1 cellular context compared by ENCODE assay signal in the genomic region with DNA sequence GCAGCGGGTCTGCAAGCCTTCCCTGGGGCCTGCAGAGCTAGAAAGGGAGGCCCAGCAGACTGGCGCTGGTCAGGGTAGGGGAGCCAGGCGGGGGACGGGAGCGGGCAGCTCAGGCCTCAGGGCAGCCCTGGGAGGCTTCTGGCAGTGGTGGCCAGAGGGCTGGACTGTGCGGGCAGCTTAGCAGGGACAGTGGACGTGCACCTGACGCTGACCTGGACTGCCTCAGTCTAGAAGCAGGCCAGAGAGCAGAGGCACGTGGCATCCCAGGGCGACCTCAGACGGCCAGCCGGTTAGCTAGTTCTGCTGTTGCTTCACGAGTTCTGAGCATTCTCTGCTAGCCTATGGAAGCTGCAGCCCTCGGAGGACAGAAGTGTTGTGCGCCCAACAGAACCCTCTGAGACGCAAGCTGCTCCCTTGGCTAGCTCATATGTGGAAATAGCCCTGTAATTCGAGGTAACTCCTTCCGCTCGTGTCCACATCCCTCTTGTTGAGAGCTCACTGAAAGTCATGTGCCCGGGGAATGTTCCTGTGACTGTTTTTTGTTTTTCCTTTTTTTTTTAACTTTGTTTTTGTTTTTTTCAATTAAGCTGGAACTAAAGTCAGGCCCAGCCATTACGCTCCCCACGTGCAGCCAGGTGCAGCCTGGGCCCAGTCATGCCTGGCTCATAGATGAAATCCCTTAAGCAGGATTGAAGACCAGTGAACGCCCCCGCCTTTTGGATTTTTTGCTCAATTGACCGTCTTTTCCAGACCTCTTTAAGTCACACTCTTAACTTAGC.
TF ChIP-seq lines count a peak whose summit lies in the region.

No MANE protein-coding gene starts in this region.

TF ChIP-seq in liver, 16 proteins besides CTCF, POLR2A, EP300 and RAD21 (continued from another document):
- TF ChIP-seq, protein P1, sequence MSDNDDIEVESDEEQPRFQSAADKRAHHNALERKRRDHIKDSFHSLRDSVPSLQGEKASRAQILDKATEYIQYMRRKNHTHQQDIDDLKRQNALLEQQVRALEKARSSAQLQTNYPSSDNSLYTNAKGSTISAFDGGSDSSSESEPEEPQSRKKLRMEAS (IDR thresholded peaks at IDR 0.05): peak; percentile 41
- TF ChIP-seq TAF1 (conservative IDR thresholded peaks at IDR 0.05): no peak
- TF ChIP-seq, protein P2, sequence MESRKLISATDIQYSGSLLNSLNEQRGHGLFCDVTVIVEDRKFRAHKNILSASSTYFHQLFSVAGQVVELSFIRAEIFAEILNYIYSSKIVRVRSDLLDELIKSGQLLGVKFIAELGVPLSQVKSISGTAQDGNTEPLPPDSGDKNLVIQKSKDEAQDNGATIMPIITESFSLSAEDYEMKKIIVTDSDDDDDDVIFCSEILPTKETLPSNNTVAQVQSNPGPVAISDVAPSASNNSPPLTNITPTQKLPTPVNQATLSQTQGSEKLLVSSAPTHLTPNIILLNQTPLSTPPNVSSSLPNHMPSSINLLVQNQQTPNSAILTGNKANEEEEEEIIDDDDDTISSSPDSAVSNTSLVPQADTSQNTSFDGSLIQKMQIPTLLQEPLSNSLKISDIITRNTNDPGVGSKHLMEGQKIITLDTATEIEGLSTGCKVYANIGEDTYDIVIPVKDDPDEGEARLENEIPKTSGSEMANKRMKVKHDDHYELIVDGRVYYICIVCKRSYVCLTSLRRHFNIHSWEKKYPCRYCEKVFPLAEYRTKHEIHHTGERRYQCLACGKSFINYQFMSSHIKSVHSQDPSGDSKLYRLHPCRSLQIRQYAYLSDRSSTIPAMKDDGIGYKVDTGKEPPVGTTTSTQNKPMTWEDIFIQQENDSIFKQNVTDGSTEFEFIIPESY (IDR thresholded peaks at IDR 0.05): no peak
- TF ChIP-seq, protein P3, sequence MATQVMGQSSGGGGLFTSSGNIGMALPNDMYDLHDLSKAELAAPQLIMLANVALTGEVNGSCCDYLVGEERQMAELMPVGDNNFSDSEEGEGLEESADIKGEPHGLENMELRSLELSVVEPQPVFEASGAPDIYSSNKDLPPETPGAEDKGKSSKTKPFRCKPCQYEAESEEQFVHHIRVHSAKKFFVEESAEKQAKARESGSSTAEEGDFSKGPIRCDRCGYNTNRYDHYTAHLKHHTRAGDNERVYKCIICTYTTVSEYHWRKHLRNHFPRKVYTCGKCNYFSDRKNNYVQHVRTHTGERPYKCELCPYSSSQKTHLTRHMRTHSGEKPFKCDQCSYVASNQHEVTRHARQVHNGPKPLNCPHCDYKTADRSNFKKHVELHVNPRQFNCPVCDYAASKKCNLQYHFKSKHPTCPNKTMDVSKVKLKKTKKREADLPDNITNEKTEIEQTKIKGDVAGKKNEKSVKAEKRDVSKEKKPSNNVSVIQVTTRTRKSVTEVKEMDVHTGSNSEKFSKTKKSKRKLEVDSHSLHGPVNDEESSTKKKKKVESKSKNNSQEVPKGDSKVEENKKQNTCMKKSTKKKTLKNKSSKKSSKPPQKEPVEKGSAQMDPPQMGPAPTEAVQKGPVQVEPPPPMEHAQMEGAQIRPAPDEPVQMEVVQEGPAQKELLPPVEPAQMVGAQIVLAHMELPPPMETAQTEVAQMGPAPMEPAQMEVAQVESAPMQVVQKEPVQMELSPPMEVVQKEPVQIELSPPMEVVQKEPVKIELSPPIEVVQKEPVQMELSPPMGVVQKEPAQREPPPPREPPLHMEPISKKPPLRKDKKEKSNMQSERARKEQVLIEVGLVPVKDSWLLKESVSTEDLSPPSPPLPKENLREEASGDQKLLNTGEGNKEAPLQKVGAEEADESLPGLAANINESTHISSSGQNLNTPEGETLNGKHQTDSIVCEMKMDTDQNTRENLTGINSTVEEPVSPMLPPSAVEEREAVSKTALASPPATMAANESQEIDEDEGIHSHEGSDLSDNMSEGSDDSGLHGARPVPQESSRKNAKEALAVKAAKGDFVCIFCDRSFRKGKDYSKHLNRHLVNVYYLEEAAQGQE (IDR thresholded peaks at IDR 0.05): no peak
- TF ChIP-seq FOXA1 (IDR thresholded peaks at IDR 0.05): no peak
- TF ChIP-seq EGR1 (IDR thresholded peaks at IDR 0.05; ENCODE audit: low read depth in 2 of 2): no peak
- TF ChIP-seq NR2F2 (IDR thresholded peaks at IDR 0.05): no peak
- no peak for TF ChIP-seq HNF4G (IDR thresholded peaks at IDR 0.05)
- peak; percentile 14 for TF ChIP-seq YY1 (IDR thresholded peaks at IDR 0.05)
- peak; percentile 10 to 49 for TF ChIP-seq HNF4A (conservative IDR thresholded peaks at IDR 0.05)
- TF ChIP-seq, protein P4, sequence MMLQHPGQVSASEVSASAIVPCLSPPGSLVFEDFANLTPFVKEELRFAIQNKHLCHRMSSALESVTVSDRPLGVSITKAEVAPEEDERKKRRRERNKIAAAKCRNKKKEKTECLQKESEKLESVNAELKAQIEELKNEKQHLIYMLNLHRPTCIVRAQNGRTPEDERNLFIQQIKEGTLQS (IDR thresholded peaks at IDR 0.05): no peak
- TF ChIP-seq FOXA2 (IDR thresholded peaks at IDR 0.05): no peak
- TF ChIP-seq SP1 (IDR thresholded peaks at IDR 0.05): peak; percentile 49
